1 cellular context compared by ENCODE assay signal in the genomic region with DNA sequence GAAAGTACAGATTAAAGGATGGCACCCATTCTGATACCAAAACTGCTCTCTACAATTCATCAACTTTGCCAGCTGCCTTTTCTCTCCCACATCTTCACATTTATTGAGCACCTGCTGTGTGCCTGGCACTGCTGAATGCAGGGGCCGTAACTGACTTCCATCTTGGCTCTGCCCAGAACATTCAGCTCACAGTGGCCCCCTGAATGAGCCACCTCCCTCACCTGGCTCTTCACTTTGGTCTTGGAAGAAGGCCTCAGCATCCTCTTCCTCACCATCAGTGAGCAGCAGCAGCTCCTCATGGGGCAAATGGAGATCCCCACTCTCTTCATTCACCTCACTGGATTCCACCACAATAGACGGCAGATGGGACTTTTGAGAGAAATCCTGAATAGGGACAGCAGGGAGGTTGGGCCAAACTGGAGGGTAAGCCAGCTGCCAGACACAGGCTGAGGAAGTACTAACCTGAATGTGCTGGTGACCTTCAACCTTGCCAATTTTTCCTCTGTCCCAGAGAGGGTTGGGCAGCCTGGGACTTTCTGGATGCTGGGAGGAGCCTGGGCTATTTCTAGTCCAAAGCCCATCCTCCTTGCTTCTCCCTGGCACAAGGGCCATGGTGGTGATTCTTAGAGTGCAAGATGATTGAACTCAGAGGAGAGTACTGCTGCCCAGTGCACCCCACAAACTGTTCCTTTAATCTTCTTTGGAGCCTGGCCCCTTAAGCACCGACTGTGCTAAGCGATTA.
TF ChIP-seq lines count a peak whose summit lies in the region.

No MANE protein-coding gene starts in this region.

TF ChIP-seq in HepG2, 621 proteins besides CTCF, POLR2A, EP300 and RAD21 (continues in another document):
- TF ChIP-seq ZNF451 (CRISPR knock-in tag; IDR thresholded peaks at IDR 0.05): no peak
- TF ChIP-seq MYC (CRISPR knock-in tag; IDR thresholded peaks at IDR 0.05; ENCODE audit: borderline replicate concordance): no peak
- peak; percentile 36; the same call in 1 of the 2 replicates for TF ChIP-seq NR2F6 (IDR thresholded peaks at IDR 0.05)
- peak; percentile 46; the same call in 1 of the 2 replicates for TF ChIP-seq NR2F6 (CRISPR knock-in tag; IDR thresholded peaks at IDR 0.05)
- TF ChIP-seq GTF3A (CRISPR knock-in tag; conservative IDR thresholded peaks at IDR 0.05): no peak
- no peak for TF ChIP-seq ZNF780A (CRISPR knock-in tag; IDR thresholded peaks at IDR 0.05)
- no peak for TF ChIP-seq ZC3H4 (CRISPR knock-in tag; IDR thresholded peaks at IDR 0.05; ENCODE audit: borderline replicate concordance)
- TF ChIP-seq HOXA3 (CRISPR knock-in tag; IDR thresholded peaks at IDR 0.05): peak; percentile 39
- no peak for TF ChIP-seq ATRX (CRISPR knock-in tag; IDR thresholded peaks at IDR 0.05; ENCODE audit: borderline replicate concordance)
- peak; percentile 33; the same call in 1 of the 2 replicates for TF ChIP-seq HNF4A (CRISPR knock-in tag; IDR thresholded peaks at IDR 0.05)
- TF ChIP-seq FOXM1 (CRISPR knock-in tag; IDR thresholded peaks at IDR 0.05): no peak
- TF ChIP-seq ZNF460 (CRISPR knock-in tag; IDR thresholded peaks at IDR 0.05; ENCODE audit: borderline replicate concordance): no peak
- TF ChIP-seq, protein P1, sequence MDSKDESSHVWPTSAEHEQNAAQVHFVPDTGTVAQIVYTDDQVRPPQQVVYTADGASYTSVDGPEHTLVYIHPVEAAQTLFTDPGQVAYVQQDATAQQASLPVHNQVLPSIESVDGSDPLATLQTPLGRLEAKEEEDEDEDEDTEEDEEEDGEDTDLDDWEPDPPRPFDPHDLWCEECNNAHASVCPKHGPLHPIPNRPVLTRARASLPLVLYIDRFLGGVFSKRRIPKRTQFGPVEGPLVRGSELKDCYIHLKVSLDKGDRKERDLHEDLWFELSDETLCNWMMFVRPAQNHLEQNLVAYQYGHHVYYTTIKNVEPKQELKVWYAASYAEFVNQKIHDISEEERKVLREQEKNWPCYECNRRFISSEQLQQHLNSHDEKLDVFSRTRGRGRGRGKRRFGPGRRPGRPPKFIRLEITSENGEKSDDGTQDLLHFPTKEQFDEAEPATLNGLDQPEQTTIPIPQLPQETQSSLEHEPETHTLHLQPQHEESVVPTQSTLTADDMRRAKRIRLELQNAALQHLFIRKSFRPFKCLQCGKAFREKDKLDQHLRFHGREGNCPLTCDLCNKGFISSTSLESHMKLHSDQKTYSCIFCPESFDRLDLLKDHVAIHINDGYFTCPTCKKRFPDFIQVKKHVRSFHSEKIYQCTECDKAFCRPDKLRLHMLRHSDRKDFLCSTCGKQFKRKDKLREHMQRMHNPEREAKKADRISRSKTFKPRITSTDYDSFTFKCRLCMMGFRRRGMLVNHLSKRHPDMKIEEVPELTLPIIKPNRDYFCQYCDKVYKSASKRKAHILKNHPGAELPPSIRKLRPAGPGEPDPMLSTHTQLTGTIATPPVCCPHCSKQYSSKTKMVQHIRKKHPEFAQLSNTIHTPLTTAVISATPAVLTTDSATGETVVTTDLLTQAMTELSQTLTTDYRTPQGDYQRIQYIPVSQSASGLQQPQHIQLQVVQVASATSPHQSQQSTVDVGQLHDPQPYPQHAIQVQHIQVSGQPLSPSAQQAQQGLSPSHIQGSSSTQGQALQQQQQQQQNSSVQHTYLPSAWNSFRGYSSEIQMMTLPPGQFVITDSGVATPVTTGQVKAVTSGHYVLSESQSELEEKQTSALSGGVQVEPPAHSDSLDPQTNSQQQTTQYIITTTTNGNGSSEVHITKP (CRISPR knock-in tag; IDR thresholded peaks at IDR 0.05; ENCODE audit: low read depth): no peak
- TF ChIP-seq ZSCAN9 (CRISPR knock-in tag; IDR thresholded peaks at IDR 0.05; ENCODE audit: borderline replicate concordance): no peak
- TF ChIP-seq ZKSCAN8 (CRISPR knock-in tag; IDR thresholded peaks at IDR 0.05; ENCODE audit: borderline replicate concordance): peak; percentile 32; the same call in 1 of the 2 replicates
- TF ChIP-seq NR2C2 (CRISPR knock-in tag; IDR thresholded peaks at IDR 0.05; ENCODE audit: borderline replicate concordance): 0 out of 2 replicates have a peak, but pooled peaks have one; percentile 41
- no peak for TF ChIP-seq ERF (CRISPR knock-in tag; IDR thresholded peaks at IDR 0.05)
- TF ChIP-seq MTERF4 (CRISPR knock-in tag; IDR thresholded peaks at IDR 0.05): no peak
- TF ChIP-seq IKZF4 (CRISPR knock-in tag; IDR thresholded peaks at IDR 0.05; ENCODE audit: borderline replicate concordance, low read depth, not compliant biosample characterization): no peak
- no peak for TF ChIP-seq ZNF674 (CRISPR knock-in tag; IDR thresholded peaks at IDR 0.05; ENCODE audit: low read depth)
- TF ChIP-seq SP4 (CRISPR knock-in tag; IDR thresholded peaks at IDR 0.05): no peak
- TF ChIP-seq ZNF782 (CRISPR knock-in tag; IDR thresholded peaks at IDR 0.05; ENCODE audit: borderline replicate concordance): no peak
- TF ChIP-seq PAX8 (CRISPR knock-in tag; IDR thresholded peaks at IDR 0.05; ENCODE audit: borderline replicate concordance): no peak
- TF ChIP-seq SAP130 (CRISPR knock-in tag; IDR thresholded peaks at IDR 0.05; ENCODE audit: low read depth): 0 out of 2 replicates have a peak, but pooled peaks have one; percentile 11
- TF ChIP-seq FOSL2 (CRISPR knock-in tag; IDR thresholded peaks at IDR 0.05): no peak
- TF ChIP-seq THRA (CRISPR knock-in tag; IDR thresholded peaks at IDR 0.05; ENCODE audit: borderline replicate concordance): no peak
- TF ChIP-seq, protein P2, sequence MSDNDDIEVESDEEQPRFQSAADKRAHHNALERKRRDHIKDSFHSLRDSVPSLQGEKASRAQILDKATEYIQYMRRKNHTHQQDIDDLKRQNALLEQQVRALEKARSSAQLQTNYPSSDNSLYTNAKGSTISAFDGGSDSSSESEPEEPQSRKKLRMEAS (IDR thresholded peaks at IDR 0.05): 0 out of 2 replicates have a peak, but pooled peaks have one; percentile 10
- no peak for TF ChIP-seq ZNF34 (CRISPR knock-in tag; IDR thresholded peaks at IDR 0.05; ENCODE audit: borderline replicate concordance)
- TF ChIP-seq ZNF644 (CRISPR knock-in tag; IDR thresholded peaks at IDR 0.05; ENCODE audit: low read depth): no peak
- TF ChIP-seq, protein P3, sequence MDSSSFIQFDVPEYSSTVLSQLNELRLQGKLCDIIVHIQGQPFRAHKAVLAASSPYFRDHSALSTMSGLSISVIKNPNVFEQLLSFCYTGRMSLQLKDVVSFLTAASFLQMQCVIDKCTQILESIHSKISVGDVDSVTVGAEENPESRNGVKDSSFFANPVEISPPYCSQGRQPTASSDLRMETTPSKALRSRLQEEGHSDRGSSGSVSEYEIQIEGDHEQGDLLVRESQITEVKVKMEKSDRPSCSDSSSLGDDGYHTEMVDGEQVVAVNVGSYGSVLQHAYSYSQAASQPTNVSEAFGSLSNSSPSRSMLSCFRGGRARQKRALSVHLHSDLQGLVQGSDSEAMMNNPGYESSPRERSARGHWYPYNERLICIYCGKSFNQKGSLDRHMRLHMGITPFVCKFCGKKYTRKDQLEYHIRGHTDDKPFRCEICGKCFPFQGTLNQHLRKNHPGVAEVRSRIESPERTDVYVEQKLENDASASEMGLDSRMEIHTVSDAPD (CRISPR knock-in tag; IDR thresholded peaks at IDR 0.05): no peak
- TF ChIP-seq HOXD1 (CRISPR knock-in tag; IDR thresholded peaks at IDR 0.05): no peak
- TF ChIP-seq ZGPAT (CRISPR knock-in tag; IDR thresholded peaks at IDR 0.05): no peak
- peak; percentile 59 for TF ChIP-seq ZNF574 (CRISPR knock-in tag; IDR thresholded peaks at IDR 0.05)
- no peak for TF ChIP-seq KAT2B (IDR thresholded peaks at IDR 0.05; ENCODE audit: borderline replicate concordance, low read depth, low read length)
- no peak for TF ChIP-seq CSRNP2 (CRISPR knock-in tag; conservative IDR thresholded peaks at IDR 0.05; ENCODE audit: low read depth)
- no peak for TF ChIP-seq CHD2 (IDR thresholded peaks at IDR 0.05; ENCODE audit: low read depth, low read length)
- TF ChIP-seq CREM (IDR thresholded peaks at IDR 0.05): no peak
- no peak for TF ChIP-seq CREM (CRISPR knock-in tag; IDR thresholded peaks at IDR 0.05)
- TF ChIP-seq MED8 (CRISPR knock-in tag; IDR thresholded peaks at IDR 0.05; ENCODE audit: insufficient replicate concordance): no peak
- no peak for TF ChIP-seq CENPX (CRISPR knock-in tag; IDR thresholded peaks at IDR 0.05)
- TF ChIP-seq NR2F1 (CRISPR knock-in tag; IDR thresholded peaks at IDR 0.05): no peak
- 0 out of 2 replicates have a peak, but pooled peaks have one; percentile 24 for TF ChIP-seq ZNF263 (CRISPR knock-in tag; IDR thresholded peaks at IDR 0.05)
- peak; percentile 37; the same call in 1 of the 2 replicates for TF ChIP-seq PHF21A (CRISPR knock-in tag; IDR thresholded peaks at IDR 0.05)
- TF ChIP-seq ATAD3A (CRISPR knock-in tag; IDR thresholded peaks at IDR 0.05): no peak
- TF ChIP-seq ZNF652 (CRISPR knock-in tag; IDR thresholded peaks at IDR 0.05; ENCODE audit: borderline replicate concordance, low read depth): no peak
- TF ChIP-seq, protein P4, sequence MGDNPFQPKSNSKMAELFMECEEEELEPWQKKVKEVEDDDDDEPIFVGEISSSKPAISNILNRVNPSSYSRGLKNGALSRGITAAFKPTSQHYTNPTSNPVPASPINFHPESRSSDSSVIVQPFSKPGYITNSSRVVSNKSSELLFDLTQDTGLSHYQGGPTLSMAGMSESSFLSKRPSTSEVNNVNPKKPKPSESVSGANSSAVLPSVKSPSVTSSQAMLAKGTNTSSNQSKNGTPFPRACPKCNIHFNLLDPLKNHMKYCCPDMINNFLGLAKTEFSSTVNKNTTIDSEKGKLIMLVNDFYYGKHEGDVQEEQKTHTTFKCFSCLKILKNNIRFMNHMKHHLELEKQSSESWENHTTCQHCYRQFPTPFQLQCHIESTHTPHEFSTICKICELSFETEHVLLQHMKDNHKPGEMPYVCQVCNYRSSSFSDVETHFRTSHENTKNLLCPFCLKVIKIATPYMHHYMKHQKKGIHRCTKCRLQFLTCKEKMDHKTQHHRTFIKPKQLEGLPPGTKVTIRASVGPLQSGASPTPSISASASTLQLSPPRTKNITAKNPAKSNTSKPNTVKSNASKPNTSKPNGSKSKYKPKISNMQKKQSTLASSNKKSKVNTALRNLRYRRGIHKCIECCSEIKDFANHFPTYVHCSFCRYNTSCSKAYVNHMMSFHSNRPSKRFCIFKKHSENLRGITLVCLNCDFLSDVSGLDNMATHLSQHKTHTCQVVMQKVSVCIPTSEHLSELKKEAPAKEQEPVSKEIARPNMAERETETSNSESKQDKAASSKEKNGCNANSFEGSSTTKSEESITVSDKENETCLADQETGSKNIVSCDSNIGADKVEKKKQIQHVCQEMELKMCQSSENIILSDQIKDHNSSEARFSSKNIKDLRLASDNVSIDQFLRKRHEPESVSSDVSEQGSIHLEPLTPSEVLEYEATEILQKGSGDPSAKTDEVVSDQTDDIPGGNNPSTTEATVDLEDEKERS (CRISPR knock-in tag; IDR thresholded peaks at IDR 0.05): no peak
- TF ChIP-seq ZNF605 (CRISPR knock-in tag; IDR thresholded peaks at IDR 0.05): no peak
- no peak for TF ChIP-seq ZNF430 (CRISPR knock-in tag; IDR thresholded peaks at IDR 0.05)
